13 cellular contexts compared by ENCODE assay signal in genomic region chr15:51095681-51096331, GRCh38. TPM values are rescaled to one million over a fixed set of nuclear protein-coding genes. Genes with fewer than 3 reads are reported as not detected.
DNase-seq lines count a peak whose midpoint lies in the region; ATAC-seq and TF ChIP-seq lines count a peak whose summit lies in the region.
"Had no signal": no experiment of that assay in that cellular context is flagged by ENCODE, and none has a peak within 500 bp of the region (broad histone marks: within the 10 kb centered on the region; RNA-seq: fewer than 3 reads in every experiment).

No MANE protein-coding gene starts in this region.

- H3K4me1 Mint-ChIP-seq in WTC11 (0 out of 2 replicates have a peak, but pooled peaks cover 4% of the 10 kb centered on the region), type B pancreatic cell (ENCODE audit: unreplicated experiment) (no peaks in the 10 kb centered on the region)

- H3K27ac Mint-ChIP-seq in WTC11 (no peak overlapping the region), type B pancreatic cell (no peak overlapping the region)
- H3K27ac Mint-ChIP-seq: natural killer cell treated with Interleukin-12 subunit alpha and Interleukin-12 subunit beta and Interleukin-15 and Interleukin-18, amount 100 ng/mL, for 72 hours had no signal

- H3K36me3 ChIP-seq in lower lobe of right lung: no peaks in the 10 kb centered on the region
- H3K36me3 ChIP-seq: BLaER1 treated with 17β-estradiol and CSF1 and Interleukin-3, amounts not matched to agents 10 nM and 100 nM had no signal

- peak overlapping the region; percentile 77 for H3K4me3 Mint-ChIP-seq in WTC11
- H3K4me3 Mint-ChIP-seq in type B pancreatic cell: peak overlapping the region; percentile 90

- CTCF ChIA-PET in WTC11 (lab: Charles Lee): no interaction called here

- H3K27ac ChIP-seq in dorsolateral prefrontal cortex: no peak overlapping the region
- no peak overlapping the region for H3K27ac ChIP-seq in lower lobe of right lung
- H3K27ac ChIP-seq: BLaER1 treated with 17β-estradiol and CSF1 and Interleukin-3, amounts not matched to agents 10 nM and 100 nM had no signal

- DNase-seq in WTC11 (ENCODE audit: low spot score) (no peak), dorsolateral prefrontal cortex (no peak), lower lobe of right lung (no peak), type B pancreatic cell (ENCODE audit: extremely low spot score, unreplicated experiment) (no peak), SHP77 (lab: John Stamatoyannopoulos, UW) (no peak), middle frontal gyrus (ENCODE audit: extremely low spot score, low spot score) (no peak)
- DNase-seq: activated CD4-positive, alpha-beta T cell treated with anti-CD3 and anti-CD28 coated beads for 1 hour; HCEC 1CT; NCI-H226; SHP77 treated with DMSO at 0.1 percent for 48 hours had no signal

- ATAC-seq in WTC11 (no peak), lower lobe of right lung (no peak), GM18909 (IDR thresholded peaks at IDR 0.05; ENCODE audit: poor library complexity, unreplicated experiment) (no peak)
- ATAC-seq: natural killer cell treated with Interleukin-12 subunit alpha and Interleukin-12 subunit beta and Interleukin-15 and Interleukin-18, amount 100 ng/mL, for 72 hours had no signal

- H3K4me3 ChIP-seq in dorsolateral prefrontal cortex (peak overlapping the region in 43 of 59 donors; percentile 1 to 80 (median 70)), lower lobe of right lung (peak overlapping the region; percentile 55)

- POLR2A ChIA-PET in WTC11 (lab: Charles Lee): no interaction called here

- H3K9me3 Mint-ChIP-seq in WTC11 (no peaks in the 10 kb centered on the region), type B pancreatic cell (no peaks in the 10 kb centered on the region)
- H3K9me3 Mint-ChIP-seq: natural killer cell treated with Interleukin-12 subunit alpha and Interleukin-12 subunit beta and Interleukin-15 and Interleukin-18, amount 100 ng/mL, for 72 hours had no signal

- no peaks in the 10 kb centered on the region for H3K9me3 ChIP-seq in lower lobe of right lung

- peaks cover 20% of the 10 kb centered on the region for H3K4me1 ChIP-seq in lower lobe of right lung

- H3K27me3 Mint-ChIP-seq in WTC11 (ENCODE audit: low read depth) (peaks cover 69% of the 10 kb centered on the region), type B pancreatic cell (peaks cover 79% of the 10 kb centered on the region)

- TF ChIP-seq CTCF in WTC11 (IDR thresholded peaks at IDR 0.05) (no peak), dorsolateral prefrontal cortex (IDR thresholded peaks at IDR 0.05 in 54 of 56, conservative IDR thresholded peaks at IDR 0.05 in 2 of 56; ENCODE audit: low read depth in 1 of 56, partially characterized antibody in 56 of 56) (no peak), lower lobe of right lung (IDR thresholded peaks at IDR 0.05) (no peak), type B pancreatic cell (conservative IDR thresholded peaks at IDR 0.05) (no peak)

- peaks cover 0 to 4% (median 0%) of the 10 kb centered on the region in 45 donors for H3K27me3 ChIP-seq in dorsolateral prefrontal cortex
- H3K27me3 ChIP-seq in lower lobe of right lung (ENCODE audit: low read depth): peaks cover 22% of the 10 kb centered on the region

- H3K36me3 Mint-ChIP-seq in WTC11: no peaks in the 10 kb centered on the region
- H3K36me3 Mint-ChIP-seq in type B pancreatic cell: no peaks in the 10 kb centered on the region
- H3K36me3 Mint-ChIP-seq: natural killer cell treated with Interleukin-12 subunit alpha and Interleukin-12 subunit beta and Interleukin-15 and Interleukin-18, amount 100 ng/mL, for 72 hours had no signal

- intact Hi-C loops in dorsolateral prefrontal cortex (cut with DNase I) (no loop called here), lower lobe of right lung (cut with DNase I) (no loop called here)

TF ChIP-seq in WTC11, 78 proteins besides CTCF, POLR2A, EP300 and RAD21:
- no peak for TF ChIP-seq HMGA2 (CRISPR knock-in tag; IDR thresholded peaks at IDR 0.05)

RNA-seq across cellular contexts. Expression of gene TNFAIP8L3, which starts 1.1 kb away (rescaled TPM):
- total RNA-seq in WTC11 (2021): 0.25 to 0.39 TPM (median 0.34 TPM) in 3 replicates
- total RNA-seq in dorsolateral prefrontal cortex: 10 to 100 TPM in 99 of 120 experiments, 1 to 10 TPM in 21; 5.9 to 24.3 (median 13.6) TPM
- total RNA-seq in lower lobe of right lung: 10.4 TPM
- total RNA-seq in type B pancreatic cell (ENCODE audit: low replicate concordance): 8.2 and 16.9 TPM in 2 replicates
- total RNA-seq: natural killer cell treated with Interleukin-12 subunit alpha and Interleukin-12 subunit beta and Interleukin-15 and Interleukin-18, amount 100 ng/mL, for 72 hours had no signal
